Comparison of ENCODE assay signal across 1 cellular context in the genomic region with DNA sequence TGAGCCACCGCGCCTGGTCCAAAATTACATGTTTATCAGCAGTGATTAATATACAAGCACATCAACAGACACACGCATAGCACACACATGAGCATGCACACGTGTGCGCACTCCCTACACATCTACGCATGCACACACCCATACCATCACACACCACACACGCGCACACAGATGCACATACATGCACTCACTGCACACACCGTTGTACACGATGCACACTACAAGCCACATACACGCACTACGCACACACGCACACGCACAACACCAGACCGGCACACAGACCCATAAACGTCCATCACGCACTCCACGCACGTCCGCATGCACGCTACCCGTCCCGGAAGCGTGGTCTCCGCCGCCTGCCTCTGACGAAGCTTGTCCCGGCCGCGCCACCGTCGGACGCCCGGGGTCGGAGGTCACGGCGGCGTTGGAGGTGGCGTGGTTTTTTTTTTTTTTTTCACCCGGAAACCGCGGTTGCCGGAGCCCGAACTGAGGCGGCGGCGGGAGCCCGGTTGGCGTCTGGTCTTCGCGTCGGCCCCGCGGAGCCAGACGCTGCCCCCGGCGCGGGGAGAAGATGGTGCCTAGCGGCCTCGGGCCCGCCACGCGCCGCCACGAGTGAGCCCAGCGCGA.
A peak's percentile ranks its signal among the peaks of the same experiment; 100 is the strongest.
TF ChIP-seq lines count a peak whose summit lies in the region.

A gene with protein sequence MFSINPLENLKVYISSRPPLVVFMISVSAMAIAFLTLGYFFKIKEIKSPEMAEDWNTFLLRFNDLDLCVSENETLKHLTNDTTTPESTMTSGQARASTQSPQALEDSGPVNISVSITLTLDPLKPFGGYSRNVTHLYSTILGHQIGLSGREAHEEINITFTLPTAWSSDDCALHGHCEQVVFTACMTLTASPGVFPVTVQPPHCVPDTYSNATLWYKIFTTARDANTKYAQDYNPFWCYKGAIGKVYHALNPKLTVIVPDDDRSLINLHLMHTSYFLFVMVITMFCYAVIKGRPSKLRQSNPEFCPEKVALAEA (plus strand): TSS at position 457 of the 627 bp plus-strand sequence. CDS start 20,641 bp downstream, outside the sequence.

TF ChIP-seq in K562, 482 proteins besides CTCF, POLR2A, EP300 and RAD21 (continued from another document and continues in another):
- TF ChIP-seq HIVEP1 (CRISPR knock-in tag; IDR thresholded peaks at IDR 0.05) (no peak), ZFP1 (CRISPR knock-in tag; IDR thresholded peaks at IDR 0.05) (no peak), TAF9B (IDR thresholded peaks at IDR 0.05; ENCODE audit: partially characterized antibody) (peak; percentile 66), ZBTB8A (IDR thresholded peaks at IDR 0.05; ENCODE audit: partially characterized antibody) (no peak), ZNF354B (CRISPR knock-in tag; IDR thresholded peaks at IDR 0.05) (no peak), STAG1 (CRISPR knock-in tag; IDR thresholded peaks at IDR 0.05; ENCODE audit: borderline replicate concordance) (no peak), CREM (IDR thresholded peaks at IDR 0.05; ENCODE audit: low read depth) (peak; percentile 95), ASH1L (IDR thresholded peaks at IDR 0.05; ENCODE audit: borderline replicate concordance, low read depth, partially characterized antibody) (peak; percentile 78), CBX3 (IDR thresholded peaks at IDR 0.05; ENCODE audit: borderline replicate concordance in 1 of 2, low read length in 2 of 2) (0 out of 3 replicates have a peak, but pooled peaks of 1 of the 2 experiments have one; percentile 71), TFAM (CRISPR knock-in tag; conservative IDR thresholded peaks at IDR 0.05) (no peak), SOX6 (IDR thresholded peaks at IDR 0.05) (peak; percentile 70), WHSC1 (IDR thresholded peaks at IDR 0.05; ENCODE audit: low read length) (no peak), SIN3A (IDR thresholded peaks at IDR 0.05; ENCODE audit: borderline replicate concordance in 2 of 2, control insufficient read depth in 1 of 2, low read depth in 2 of 2, low read length in 2 of 2) (peak; percentile 71 to 96; a peak in 3 of 4 replicates), HNRNPK (IDR thresholded peaks at IDR 0.05; ENCODE audit: low read depth, low read length, poor library complexity, severe bottlenecking) (no peak), ZNF717 (CRISPR knock-in tag; IDR thresholded peaks at IDR 0.05) (no peak), NFRKB (IDR thresholded peaks at IDR 0.05; ENCODE audit: low read depth) (peak; percentile 95), ZNF699 (CRISPR knock-in tag; IDR thresholded peaks at IDR 0.05; ENCODE audit: insufficient replicate concordance) (no peak), GATAD2A (IDR thresholded peaks at IDR 0.05) (peak; percentile 95), RNF2 (IDR thresholded peaks at IDR 0.05) (peak; percentile 68; the same call in 1 of the 2 replicates), KLF16 (IDR thresholded peaks at IDR 0.05) (peak; percentile 70), MYBL2 (IDR thresholded peaks at IDR 0.05; ENCODE audit: low read depth) (peak; percentile 31; the same call in 1 of the 2 replicates), MYBL2 (CRISPR knock-in tag; IDR thresholded peaks at IDR 0.05; ENCODE audit: borderline replicate concordance) (no peak), PTBP1 (IDR thresholded peaks at IDR 0.05; ENCODE audit: low read depth, low read length) (no peak), ILF3 (IDR thresholded peaks at IDR 0.05; ENCODE audit: borderline replicate concordance) (no peak), ZNF165 (CRISPR knock-in tag; IDR thresholded peaks at IDR 0.05; ENCODE audit: borderline replicate concordance) (0 out of 2 replicates have a peak, but pooled peaks have one; percentile 17), MYNN (IDR thresholded peaks at IDR 0.05) (peak; percentile 77; the same call in 1 of the 2 replicates), MYNN (CRISPR knock-in tag; IDR thresholded peaks at IDR 0.05) (no peak), NCOA1 (IDR thresholded peaks at IDR 0.05; ENCODE audit: low read depth) (peak; percentile 75; the same call in 1 of the 2 replicates), NFIC (IDR thresholded peaks at IDR 0.05) (peak; percentile 78), ZNF644 (tag; IDR thresholded peaks at IDR 0.05; ENCODE audit: low read depth) (no peak), ZSCAN29 (IDR thresholded peaks at IDR 0.05) (no peak), CBX1 (IDR thresholded peaks at IDR 0.05; ENCODE audit: low read depth) (no peak; the same call in 1 of the 2 replicates), ZNF133 (CRISPR knock-in tag; IDR thresholded peaks at IDR 0.05) (no peak), POLR2AphosphoS2 (IDR thresholded peaks at IDR 0.05; ENCODE audit: low read length) (no peak), CXXC5 (CRISPR knock-in tag; IDR thresholded peaks at IDR 0.05) (peak; percentile 100), SRF (CRISPR knock-in tag; IDR thresholded peaks at IDR 0.05) (0 out of 4 replicates have a peak, but pooled peaks of 1 of the 2 experiments have one; percentile 29), MXI1 (IDR thresholded peaks at IDR 0.05; ENCODE audit: low read depth, low read length) (peak; percentile 77), OTX1 (CRISPR knock-in tag; IDR thresholded peaks at IDR 0.05) (peak; percentile 96), GABPB1 (CRISPR knock-in tag; IDR thresholded peaks at IDR 0.05) (peak; percentile 90), IRF2 (CRISPR knock-in tag; IDR thresholded peaks at IDR 0.05) (no peak), MTF1 (CRISPR knock-in tag; IDR thresholded peaks at IDR 0.05; ENCODE audit: borderline replicate concordance) (no peak), PRMT5 (CRISPR knock-in tag; IDR thresholded peaks at IDR 0.05) (no peak), ARNT (IDR thresholded peaks at IDR 0.05) (peak; percentile 94 to 97), SRSF7 (optimal IDR thresholded peaks at IDR 0.05; ENCODE audit: low read depth, low read length) (no peak), FOXP1 (CRISPR knock-in tag; IDR thresholded peaks at IDR 0.05) (peak; percentile 84; the same call in 1 of the 2 replicates), RBM17 (IDR thresholded peaks at IDR 0.05; ENCODE audit: borderline replicate concordance, low read depth, low read length) (no peak), NCOA2 (IDR thresholded peaks at IDR 0.05; ENCODE audit: partially characterized antibody in 2 of 2) (no peak), GABPA (tag; conservative IDR thresholded peaks at IDR 0.05; ENCODE audit: low read depth) (peak; percentile 91), MECOM (CRISPR knock-in tag; IDR thresholded peaks at IDR 0.05) (peak; percentile 29; the same call in 1 of the 2 replicates), MCM7 (IDR thresholded peaks at IDR 0.05) (peak in 1 of 2 experiments; percentile 96; a peak in 2 of 4 replicates), KDM4B (IDR thresholded peaks at IDR 0.05; ENCODE audit: borderline replicate concordance in 2 of 2, low read depth in 1 of 2) (peak in 1 of 2 experiments; percentile 62; a peak in 1 of 4 replicates), HNRNPUL1 (IDR thresholded peaks at IDR 0.05; ENCODE audit: low read length) (no peak), KDM1A (IDR thresholded peaks at IDR 0.05) (peak; percentile 44 to 100; a peak in 3 of 4 replicates)
- TF ChIP-seq, protein P1, sequence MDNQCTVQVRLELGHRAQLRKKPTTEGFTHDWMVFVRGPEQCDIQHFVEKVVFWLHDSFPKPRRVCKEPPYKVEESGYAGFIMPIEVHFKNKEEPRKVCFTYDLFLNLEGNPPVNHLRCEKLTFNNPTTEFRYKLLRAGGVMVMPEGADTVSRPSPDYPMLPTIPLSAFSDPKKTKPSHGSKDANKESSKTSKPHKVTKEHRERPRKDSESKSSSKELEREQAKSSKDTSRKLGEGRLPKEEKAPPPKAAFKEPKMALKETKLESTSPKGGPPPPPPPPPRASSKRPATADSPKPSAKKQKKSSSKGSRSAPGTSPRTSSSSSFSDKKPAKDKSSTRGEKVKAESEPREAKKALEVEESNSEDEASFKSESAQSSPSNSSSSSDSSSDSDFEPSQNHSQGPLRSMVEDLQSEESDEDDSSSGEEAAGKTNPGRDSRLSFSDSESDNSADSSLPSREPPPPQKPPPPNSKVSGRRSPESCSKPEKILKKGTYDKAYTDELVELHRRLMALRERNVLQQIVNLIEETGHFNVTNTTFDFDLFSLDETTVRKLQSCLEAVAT (IDR thresholded peaks at IDR 0.05), result peak; percentile 89 to 91
- TF ChIP-seq, protein P2, sequence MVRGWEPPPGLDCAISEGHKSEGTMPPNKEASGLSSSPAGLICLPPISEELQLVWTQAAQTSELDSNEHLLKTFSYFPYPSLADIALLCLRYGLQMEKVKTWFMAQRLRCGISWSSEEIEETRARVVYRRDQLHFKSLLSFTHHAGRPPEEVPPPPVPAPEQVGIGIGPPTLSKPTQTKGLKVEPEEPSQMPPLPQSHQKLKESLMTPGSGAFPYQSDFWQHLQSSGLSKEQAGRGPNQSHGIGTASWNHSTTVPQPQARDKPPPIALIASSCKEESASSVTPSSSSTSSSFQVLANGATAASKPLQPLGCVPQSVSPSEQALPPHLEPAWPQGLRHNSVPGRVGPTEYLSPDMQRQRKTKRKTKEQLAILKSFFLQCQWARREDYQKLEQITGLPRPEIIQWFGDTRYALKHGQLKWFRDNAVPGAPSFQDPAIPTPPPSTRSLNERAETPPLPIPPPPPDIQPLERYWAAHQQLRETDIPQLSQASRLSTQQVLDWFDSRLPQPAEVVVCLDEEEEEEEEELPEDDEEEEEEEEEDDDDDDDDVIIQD (CRISPR knock-in tag; IDR thresholded peaks at IDR 0.05), result no peak
- TF ChIP-seq, protein P3, sequence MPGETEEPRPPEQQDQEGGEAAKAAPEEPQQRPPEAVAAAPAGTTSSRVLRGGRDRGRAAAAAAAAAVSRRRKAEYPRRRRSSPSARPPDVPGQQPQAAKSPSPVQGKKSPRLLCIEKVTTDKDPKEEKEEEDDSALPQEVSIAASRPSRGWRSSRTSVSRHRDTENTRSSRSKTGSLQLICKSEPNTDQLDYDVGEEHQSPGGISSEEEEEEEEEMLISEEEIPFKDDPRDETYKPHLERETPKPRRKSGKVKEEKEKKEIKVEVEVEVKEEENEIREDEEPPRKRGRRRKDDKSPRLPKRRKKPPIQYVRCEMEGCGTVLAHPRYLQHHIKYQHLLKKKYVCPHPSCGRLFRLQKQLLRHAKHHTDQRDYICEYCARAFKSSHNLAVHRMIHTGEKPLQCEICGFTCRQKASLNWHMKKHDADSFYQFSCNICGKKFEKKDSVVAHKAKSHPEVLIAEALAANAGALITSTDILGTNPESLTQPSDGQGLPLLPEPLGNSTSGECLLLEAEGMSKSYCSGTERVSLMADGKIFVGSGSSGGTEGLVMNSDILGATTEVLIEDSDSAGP (CRISPR knock-in tag; IDR thresholded peaks at IDR 0.05), result peak; percentile 83; the same call in 1 of the 2 replicates
- TF ChIP-seq, protein P4, sequence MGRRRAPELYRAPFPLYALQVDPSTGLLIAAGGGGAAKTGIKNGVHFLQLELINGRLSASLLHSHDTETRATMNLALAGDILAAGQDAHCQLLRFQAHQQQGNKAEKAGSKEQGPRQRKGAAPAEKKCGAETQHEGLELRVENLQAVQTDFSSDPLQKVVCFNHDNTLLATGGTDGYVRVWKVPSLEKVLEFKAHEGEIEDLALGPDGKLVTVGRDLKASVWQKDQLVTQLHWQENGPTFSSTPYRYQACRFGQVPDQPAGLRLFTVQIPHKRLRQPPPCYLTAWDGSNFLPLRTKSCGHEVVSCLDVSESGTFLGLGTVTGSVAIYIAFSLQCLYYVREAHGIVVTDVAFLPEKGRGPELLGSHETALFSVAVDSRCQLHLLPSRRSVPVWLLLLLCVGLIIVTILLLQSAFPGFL (CRISPR knock-in tag; IDR thresholded peaks at IDR 0.05), result no peak
- TF ChIP-seq, protein P5, sequence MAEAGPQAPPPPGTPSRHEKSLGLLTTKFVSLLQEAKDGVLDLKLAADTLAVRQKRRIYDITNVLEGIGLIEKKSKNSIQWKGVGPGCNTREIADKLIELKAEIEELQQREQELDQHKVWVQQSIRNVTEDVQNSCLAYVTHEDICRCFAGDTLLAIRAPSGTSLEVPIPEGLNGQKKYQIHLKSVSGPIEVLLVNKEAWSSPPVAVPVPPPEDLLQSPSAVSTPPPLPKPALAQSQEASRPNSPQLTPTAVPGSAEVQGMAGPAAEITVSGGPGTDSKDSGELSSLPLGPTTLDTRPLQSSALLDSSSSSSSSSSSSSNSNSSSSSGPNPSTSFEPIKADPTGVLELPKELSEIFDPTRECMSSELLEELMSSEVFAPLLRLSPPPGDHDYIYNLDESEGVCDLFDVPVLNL (CRISPR knock-in tag; IDR thresholded peaks at IDR 0.05; ENCODE audit: low read depth), result peak; percentile 76; the same call in 1 of the 2 replicates
- TF ChIP-seq, protein P6, sequence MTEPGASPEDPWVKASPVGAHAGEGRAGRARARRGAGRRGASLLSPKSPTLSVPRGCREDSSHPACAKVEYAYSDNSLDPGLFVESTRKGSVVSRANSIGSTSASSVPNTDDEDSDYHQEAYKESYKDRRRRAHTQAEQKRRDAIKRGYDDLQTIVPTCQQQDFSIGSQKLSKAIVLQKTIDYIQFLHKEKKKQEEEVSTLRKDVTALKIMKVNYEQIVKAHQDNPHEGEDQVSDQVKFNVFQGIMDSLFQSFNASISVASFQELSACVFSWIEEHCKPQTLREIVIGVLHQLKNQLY (CRISPR knock-in tag; conservative IDR thresholded peaks at IDR 0.05), result 0 out of 4 replicates have a peak, but pooled peaks of 1 of the 2 experiments have one; percentile 67
- TF ChIP-seq, protein P7, sequence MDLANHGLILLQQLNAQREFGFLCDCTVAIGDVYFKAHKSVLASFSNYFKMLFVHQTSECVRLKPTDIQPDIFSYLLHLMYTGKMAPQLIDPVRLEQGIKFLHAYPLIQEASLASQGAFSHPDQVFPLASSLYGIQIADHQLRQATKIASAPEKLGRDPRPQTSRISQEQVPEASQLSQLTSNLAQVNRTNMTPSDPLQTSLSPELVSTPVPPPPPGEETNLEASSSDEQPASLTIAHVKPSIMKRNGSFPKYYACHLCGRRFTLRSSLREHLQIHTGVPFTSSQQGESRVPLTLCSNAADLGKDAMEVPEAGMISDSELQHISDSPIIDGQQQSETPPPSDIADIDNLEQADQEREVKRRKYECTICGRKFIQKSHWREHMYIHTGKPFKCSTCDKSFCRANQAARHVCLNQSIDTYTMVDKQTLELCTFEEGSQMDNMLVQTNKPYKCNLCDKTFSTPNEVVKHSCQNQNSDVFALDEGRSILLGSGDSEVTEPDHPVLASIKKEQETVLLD (IDR thresholded peaks at IDR 0.05), result peak; percentile 99
- TF ChIP-seq, protein P8, sequence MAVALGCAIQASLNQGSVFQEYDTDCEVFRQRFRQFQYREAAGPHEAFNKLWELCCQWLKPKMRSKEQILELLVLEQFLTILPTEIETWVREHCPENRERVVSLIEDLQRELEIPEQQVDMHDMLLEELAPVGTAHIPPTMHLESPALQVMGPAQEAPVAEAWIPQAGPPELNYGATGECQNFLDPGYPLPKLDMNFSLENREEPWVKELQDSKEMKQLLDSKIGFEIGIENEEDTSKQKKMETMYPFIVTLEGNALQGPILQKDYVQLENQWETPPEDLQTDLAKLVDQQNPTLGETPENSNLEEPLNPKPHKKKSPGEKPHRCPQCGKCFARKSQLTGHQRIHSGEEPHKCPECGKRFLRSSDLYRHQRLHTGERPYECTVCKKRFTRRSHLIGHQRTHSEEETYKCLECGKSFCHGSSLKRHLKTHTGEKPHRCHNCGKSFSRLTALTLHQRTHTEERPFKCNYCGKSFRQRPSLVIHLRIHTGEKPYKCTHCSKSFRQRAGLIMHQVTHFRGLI (CRISPR knock-in tag; IDR thresholded peaks at IDR 0.05), result no peak
